ENCODE assay signal across 34 cellular contexts in the genomic region with DNA sequence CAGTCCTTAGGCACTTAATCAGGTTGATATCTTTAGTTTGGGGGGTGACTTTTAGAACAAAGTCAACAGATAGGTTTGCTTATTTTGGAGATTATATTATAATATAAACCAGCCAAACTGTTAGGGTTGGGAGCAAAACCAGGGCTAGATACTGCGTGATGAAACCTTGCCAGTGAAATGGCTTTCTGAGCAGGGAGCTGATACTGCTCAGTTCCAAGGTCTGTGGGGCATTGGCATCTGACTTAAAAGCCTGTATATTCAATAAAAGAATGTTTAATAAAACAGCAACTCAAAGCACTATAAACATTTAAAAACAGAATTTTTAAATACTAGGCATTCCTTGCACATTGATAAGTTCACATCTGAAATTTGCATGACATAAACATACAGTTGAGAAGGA.
"Had no signal": no experiment of that assay in that cellular context is flagged by ENCODE, and none has a peak within 500 bp of the region (broad histone marks: within the 10 kb centered on the region; RNA-seq: fewer than 3 reads in every experiment).

No MANE protein-coding gene starts in this region.

- DNase-seq: Karpas-422, Kasumi-1, MG63, MM.1S, MV-4-11, NCI-H1048, NCI-H1092, NCI-H1092 treated with DMSO at 0.1 percent for 48 hours, NCI-H1105, NCI-H1105 treated with DMSO at 0.1 percent for 48 hours, NCI-H1417, NCI-H1417 treated with DMSO at 0.1 percent for 48 hours, NCI-H1436, NCI-H1436 treated with DMSO at 0.1 percent for 48 hours, NCI-H146, NCI-H1694, NCI-H1694 treated with DMSO at 0.1 percent for 48 hours, NCI-H187, NCI-H187 treated with DMSO at 0.1 percent for 48 hours, NCI-H1930, NCI-H2029, NCI-H2029 treated with DMSO at 0.1 percent for 48 hours, NCI-H2081, NCI-H2081 treated with DMSO at 0.1 percent for 48 hours, NCI-H2107, NCI-H2171, NCI-H2171 treated with DMSO at 0.1 percent for 48 hours, NCI-H2227 treated with DMSO at 0.1 percent for 48 hours, NCI-H226, NCI-H345, NCI-H446, NCI-H446 treated with DMSO at 0.1 percent for 48 hours, NCI-H510A had no signal

- H3K9ac ChIP-seq: KMS-11 had no signal

- H3K27ac ChIP-seq: KMS-11 had no signal

- H3K9me3 ChIP-seq: MG63 had no signal

- H3K4me3 ChIP-seq: MG63 had no signal

- H3K4me2 ChIP-seq: KMS-11 had no signal

- H3K27me3 ChIP-seq: MG63 had no signal

- H3K36me3 ChIP-seq: MG63 had no signal
